In the genomic region with DNA sequence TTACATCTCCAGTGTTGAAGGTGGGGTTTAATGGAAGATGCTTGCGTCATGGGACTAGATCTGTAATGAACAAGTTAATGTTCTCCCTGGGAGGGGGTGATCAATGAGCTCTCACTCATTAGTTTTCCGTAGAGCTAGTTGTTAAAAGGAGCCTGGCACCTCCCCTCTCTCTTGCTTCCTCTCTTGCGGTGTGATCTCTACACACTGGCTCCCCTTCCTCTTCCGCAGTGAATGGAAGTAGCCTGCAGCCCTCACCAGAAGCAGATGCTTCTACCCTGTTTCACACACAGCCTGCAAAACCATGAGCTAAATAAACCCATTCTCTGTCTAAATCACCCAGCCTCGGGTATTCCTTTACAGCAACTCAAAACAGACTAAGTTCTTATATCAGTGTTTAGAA, we compare ENCODE assay signal across 28 cellular contexts.
"Had no signal": no experiment of that assay in that cellular context is flagged by ENCODE, and none has a peak within 500 bp of the region (broad histone marks: within the 10 kb centered on the region; RNA-seq: fewer than 3 reads in every experiment).

No MANE protein-coding gene starts in this region.

- H2AFZ ChIP-seq: hepatocyte had no signal

- H3K9me3 Mint-ChIP-seq: mesothelial cell of epicardium; nephron progenitor cell; stimulated activated naive CD8-positive, alpha-beta T cell treated with anti-CD3 and anti-CD28 coated beads, Interleukin-15, amount 100 ng/mL, for 72 hours had no signal

- H3K27me3 Mint-ChIP-seq: naive B cell; progenitor cell of endocrine pancreas; stimulated activated memory B cell treated with anti-CD40 and anti-IgM and Interleukin-4, amounts not matched to agents 10 μg/mL and 1 μg/mL and 100 μg/mL, for 72 hours; stimulated activated naive CD8-positive, alpha-beta T cell treated with anti-CD3 and anti-CD28 coated beads, Interleukin-15, amount 100 ng/mL, for 72 hours had no signal

- DNase-seq: kidney glomerular epithelial cell; left colon; left lung; lower lobe of right lung; mammary epithelial cell; mesenchymal stem cell; naive B cell; natural killer cell; nephron progenitor cell; ovary; right lobe of liver; stimulated activated CD4-positive, alpha-beta T cell treated with anti-CD3 and anti-CD28 coated beads, Interleukin-1b, Interleukin-23, amount 100 ng/mL, for 48 hours; stimulated activated CD4-positive, alpha-beta T cell treated with anti-CD3 and anti-CD28 coated beads, Interleukin-2, amount 100 ng/mL, for 48 hours; stimulated activated CD4-positive, alpha-beta T cell treated with anti-CD3 and anti-CD28 coated beads, Interleukin-4, amount 100 ng/mL, for 4 hours; stimulated activated CD8-positive, alpha-beta memory T cell treated with anti-CD3 and anti-CD28 coated beads, Interleukin-4, amount 100 ng/mL, for 48 hours; stimulated activated naive CD4-positive, alpha-beta T cell treated with Interleukin-2 at 50 U/mL for 16 hours; stimulated activated naive CD8-positive, alpha-beta T cell treated with anti-CD3 and anti-CD28 coated beads, Interleukin-15, amount 100 ng/mL, for 72 hours; substantia nigra; thyroid gland; transverse colon; upper lobe of left lung had no signal

- H3K4me3 Mint-ChIP-seq: mesothelial cell of epicardium; naive B cell; natural killer cell; nephron progenitor cell; stimulated activated memory B cell treated with anti-CD40 and anti-IgM and Interleukin-4, amounts not matched to agents 10 μg/mL and 1 μg/mL and 100 μg/mL, for 72 hours; stimulated activated naive CD8-positive, alpha-beta T cell treated with anti-CD3 and anti-CD28 coated beads, Interleukin-15, amount 100 ng/mL, for 72 hours had no signal

- H3K79me2 ChIP-seq: hepatocyte had no signal

- H3K27me3 ChIP-seq: hepatocyte, left lung, ovary, right atrium auricular region, right lobe of liver, thyroid gland, transverse colon, upper lobe of left lung had no signal

- H3K4me1 Mint-ChIP-seq: mesothelial cell of epicardium; naive B cell; natural killer cell; nephron progenitor cell; stimulated activated memory B cell treated with anti-CD40 and anti-IgM and Interleukin-4, amounts not matched to agents 10 μg/mL and 1 μg/mL and 100 μg/mL, for 72 hours; stimulated activated naive CD8-positive, alpha-beta T cell treated with anti-CD3 and anti-CD28 coated beads, Interleukin-15, amount 100 ng/mL, for 72 hours had no signal

- H3K36me3 Mint-ChIP-seq: mesothelial cell of epicardium; naive B cell; natural killer cell; stimulated activated memory B cell treated with anti-CD40 and anti-IgM and Interleukin-4, amounts not matched to agents 10 μg/mL and 1 μg/mL and 100 μg/mL, for 72 hours had no signal

- H3K4me3 ChIP-seq: hepatocyte, left lung, lower lobe of right lung, ovary, right atrium auricular region, right lobe of liver, smooth muscle cell, thyroid gland, transverse colon, upper lobe of left lung had no signal

- H3K9me3 ChIP-seq: left lung, lower lobe of right lung, ovary, right atrium auricular region, right lobe of liver, thyroid gland, transverse colon, upper lobe of left lung had no signal

- H3K27ac ChIP-seq: hepatocyte, left lung, lower lobe of right lung, ovary, right atrium auricular region, right lobe of liver, thyroid gland, transverse colon, upper lobe of left lung had no signal

- H3K4me1 ChIP-seq: left lung, lower lobe of right lung, right atrium auricular region, right lobe of liver, thyroid gland, transverse colon, upper lobe of left lung had no signal

- H3K36me3 ChIP-seq: left lung, lower lobe of right lung, ovary, right atrium auricular region, right lobe of liver, thyroid gland, transverse colon, upper lobe of left lung had no signal

- H3K27ac Mint-ChIP-seq: mesothelial cell of epicardium; naive B cell; natural killer cell; nephron progenitor cell; progenitor cell of endocrine pancreas; stimulated activated memory B cell treated with anti-CD40 and anti-IgM and Interleukin-4, amounts not matched to agents 10 μg/mL and 1 μg/mL and 100 μg/mL, for 72 hours; stimulated activated naive CD8-positive, alpha-beta T cell treated with anti-CD3 and anti-CD28 coated beads, Interleukin-15, amount 100 ng/mL, for 72 hours had no signal

- H3K4me2 ChIP-seq: hepatocyte, smooth muscle cell had no signal

- FAIRE-seq: keratinocyte had no signal
